ENCODE assay signal across 28 cellular contexts in genomic region chr13:84360843-84361242, GRCh38.
"Had no signal": no experiment of that assay in that cellular context is flagged by ENCODE, and none has a peak within 500 bp of the region (broad histone marks: within the 10 kb centered on the region; RNA-seq: fewer than 3 reads in every experiment).

No MANE protein-coding gene starts in this region.

- DNase-seq: naive thymus-derived CD8-positive, alpha-beta T cell; nephron progenitor cell; nucleus accumbens; pancreas; psoas muscle; right cardiac atrium; right lobe of liver; sigmoid colon; small intestine; stimulated activated CD4-positive, alpha-beta T cell treated with anti-CD3 and anti-CD28 coated beads, Interleukin-15, amount 100 ng/mL, for 24 hours; stimulated activated CD4-positive, alpha-beta T cell treated with anti-CD3 and anti-CD28 coated beads, Interleukin-2, amount 100 ng/mL, for 24 hours; stimulated activated CD4-positive, alpha-beta T cell treated with anti-CD3 and anti-CD28 coated beads, Interleukin-2, amount 100 ng/mL, for 48 hours; stimulated activated CD4-positive, alpha-beta T cell treated with anti-CD3 and anti-CD28 coated beads, Interleukin-4, amount 100 ng/mL, for 24 hours; stimulated activated naive B cell treated with anti-CD40 and anti-IgM and Interleukin-4, amounts not matched to agents 10 μg/mL and 1 μg/mL and 100 μg/mL, for 72 hours; stimulated activated naive CD4-positive, alpha-beta T cell treated with Interleukin-2 at 50 U/mL for 16 hours; stomach; thyroid gland; trophoblast cell; upper lobe of right lung; uterus had no signal

- H3K9me3 ChIP-seq: neutrophil, pancreas, psoas muscle, right lobe of liver, sigmoid colon, stomach, thoracic aorta, thyroid gland, tibial nerve, upper lobe of right lung, uterus had no signal

- H3K27ac Mint-ChIP-seq: naive thymus-derived CD8-positive, alpha-beta T cell; natural killer cell treated with Interleukin-12 subunit alpha and Interleukin-12 subunit beta and Interleukin-15 and Interleukin-18, amount 100 ng/mL, for 72 hours; nephron progenitor cell; progenitor cell of endocrine pancreas; stimulated activated effector memory CD8-positive, alpha-beta T cell treated with anti-CD3 and anti-CD28 coated beads, Interleukin-12 subunit alpha, Interleukin-12 subunit beta, amount 100 ng/mL, for 72 hours; stimulated activated naive B cell treated with anti-CD40 and anti-IgM and Interleukin-4, amounts not matched to agents 10 μg/mL and 1 μg/mL and 100 μg/mL, for 72 hours; stimulated activated naive CD8-positive, alpha-beta T cell treated with anti-CD3 and anti-CD28 coated beads, Interleukin-15, Interleukin-2, amounts not matched to agents 100 ng/mL and 50 ng/mL, for 24 hours had no signal

- H3K27ac ChIP-seq: neutrophil, pancreas, psoas muscle, right lobe of liver, sigmoid colon, stomach, thoracic aorta, thyroid gland, tibial nerve, upper lobe of right lung, uterus had no signal

- H3K4me1 ChIP-seq: pancreas, psoas muscle, right lobe of liver, sigmoid colon, stomach, thyroid gland, tibial nerve, upper lobe of right lung, uterus had no signal

- ATAC-seq: naive thymus-derived CD8-positive, alpha-beta T cell; natural killer cell treated with Interleukin-12 subunit alpha and Interleukin-12 subunit beta and Interleukin-15 and Interleukin-18, amount 100 ng/mL, for 72 hours; pancreas; psoas muscle; right cardiac atrium; right lobe of liver; stimulated activated effector memory CD8-positive, alpha-beta T cell treated with anti-CD3 and anti-CD28 coated beads, Interleukin-12 subunit alpha, Interleukin-12 subunit beta, amount 100 ng/mL, for 72 hours; stimulated activated naive B cell treated with anti-CD40 and anti-IgM and Interleukin-4, amounts not matched to agents 10 μg/mL and 1 μg/mL and 100 μg/mL, for 72 hours; upper lobe of right lung had no signal

- H3K4me3 Mint-ChIP-seq: naive thymus-derived CD8-positive, alpha-beta T cell; natural killer cell treated with Interleukin-12 subunit alpha and Interleukin-12 subunit beta and Interleukin-15 and Interleukin-18, amount 100 ng/mL, for 72 hours; nephron progenitor cell; neural crest cell; stimulated activated effector memory CD8-positive, alpha-beta T cell treated with anti-CD3 and anti-CD28 coated beads, Interleukin-12 subunit alpha, Interleukin-12 subunit beta, amount 100 ng/mL, for 72 hours; stimulated activated naive B cell treated with anti-CD40 and anti-IgM and Interleukin-4, amounts not matched to agents 10 μg/mL and 1 μg/mL and 100 μg/mL, for 72 hours; stimulated activated naive CD8-positive, alpha-beta T cell treated with anti-CD3 and anti-CD28 coated beads, Interleukin-15, Interleukin-2, amounts not matched to agents 100 ng/mL and 50 ng/mL, for 24 hours had no signal

- H3K36me3 Mint-ChIP-seq: naive thymus-derived CD8-positive, alpha-beta T cell; natural killer cell treated with Interleukin-12 subunit alpha and Interleukin-12 subunit beta and Interleukin-15 and Interleukin-18, amount 100 ng/mL, for 72 hours; stimulated activated effector memory CD8-positive, alpha-beta T cell treated with anti-CD3 and anti-CD28 coated beads, Interleukin-12 subunit alpha, Interleukin-12 subunit beta, amount 100 ng/mL, for 72 hours; stimulated activated naive B cell treated with anti-CD40 and anti-IgM and Interleukin-4, amounts not matched to agents 10 μg/mL and 1 μg/mL and 100 μg/mL, for 72 hours had no signal

- H3K9me3 Mint-ChIP-seq: naive thymus-derived CD8-positive, alpha-beta T cell; natural killer cell treated with Interleukin-12 subunit alpha and Interleukin-12 subunit beta and Interleukin-15 and Interleukin-18, amount 100 ng/mL, for 72 hours; nephron progenitor cell; neural crest cell; stimulated activated effector memory CD8-positive, alpha-beta T cell treated with anti-CD3 and anti-CD28 coated beads, Interleukin-12 subunit alpha, Interleukin-12 subunit beta, amount 100 ng/mL, for 72 hours; stimulated activated naive CD8-positive, alpha-beta T cell treated with anti-CD3 and anti-CD28 coated beads, Interleukin-15, Interleukin-2, amounts not matched to agents 100 ng/mL and 50 ng/mL, for 24 hours had no signal

- H3K4me1 Mint-ChIP-seq: naive thymus-derived CD8-positive, alpha-beta T cell; nephron progenitor cell; neural crest cell; stimulated activated effector memory CD8-positive, alpha-beta T cell treated with anti-CD3 and anti-CD28 coated beads, Interleukin-12 subunit alpha, Interleukin-12 subunit beta, amount 100 ng/mL, for 72 hours; stimulated activated naive B cell treated with anti-CD40 and anti-IgM and Interleukin-4, amounts not matched to agents 10 μg/mL and 1 μg/mL and 100 μg/mL, for 72 hours had no signal

- H3K4me3 ChIP-seq: pancreas, psoas muscle, right lobe of liver, sigmoid colon, stomach, thoracic aorta, thyroid gland, tibial nerve, upper lobe of right lung, uterus had no signal

- H3K27me3 ChIP-seq: neutrophil, pancreas, right lobe of liver, sigmoid colon, stomach, thyroid gland, tibial nerve, upper lobe of right lung, uterus had no signal

- H3K36me3 ChIP-seq: neutrophil, pancreas, right lobe of liver, sigmoid colon, stomach, thoracic aorta, thyroid gland, tibial nerve, upper lobe of right lung, uterus had no signal

- H3K27me3 Mint-ChIP-seq: naive thymus-derived CD8-positive, alpha-beta T cell; natural killer cell treated with Interleukin-12 subunit alpha and Interleukin-12 subunit beta and Interleukin-15 and Interleukin-18, amount 100 ng/mL, for 72 hours; progenitor cell of endocrine pancreas; stimulated activated naive B cell treated with anti-CD40 and anti-IgM and Interleukin-4, amounts not matched to agents 10 μg/mL and 1 μg/mL and 100 μg/mL, for 72 hours; stimulated activated naive CD8-positive, alpha-beta T cell treated with anti-CD3 and anti-CD28 coated beads, Interleukin-15, Interleukin-2, amounts not matched to agents 100 ng/mL and 50 ng/mL, for 24 hours had no signal
